ENCODE assay signal across 15 cellular contexts in genomic region chr19:16040642-16041041, GRCh38. TPM values are rescaled to one million over a fixed set of nuclear protein-coding genes. Genes with fewer than 3 reads are reported as not detected.
DNase-seq lines count a peak whose midpoint lies in the region; ATAC-seq and TF ChIP-seq lines count a peak whose summit lies in the region.
"Had no signal": no experiment of that assay in that cellular context is flagged by ENCODE, and none has a peak within 500 bp of the region (broad histone marks: within the 10 kb centered on the region; RNA-seq: fewer than 3 reads in every experiment).

No MANE protein-coding gene starts in this region.

- no peaks in the 10 kb centered on the region for H3K36me3 ChIP-seq in osteoblast (ENCODE audit: insufficient read depth, low read length)
- H3K36me3 ChIP-seq: spleen had no signal

- no peaks in the 10 kb centered on the region for H4K20me1 ChIP-seq in osteoblast (ENCODE audit: insufficient read depth, low read length)

- no peaks in the 10 kb centered on the region for H3K27me3 ChIP-seq in osteoblast (ENCODE audit: insufficient read depth, low read length)
- H3K27me3 ChIP-seq: spleen had no signal

- ATAC-seq in GM21390 (IDR thresholded peaks at IDR 0.05; ENCODE audit: unreplicated experiment) (no peak), HG02840 (IDR thresholded peaks at IDR 0.05; ENCODE audit: low FRiP score, unreplicated experiment) (no peak)

- in situ Hi-C loops in Caki2 (cut with HindIII; ENCODE audit: low pct_unique_long_range_greater_than_20kb, low sequenced_read_pairs): no loop called here

- no peaks in the 10 kb centered on the region for H3K79me2 ChIP-seq in osteoblast (ENCODE audit: insufficient read depth, low read length)

- H3K4me2 ChIP-seq in osteoblast (ENCODE audit: insufficient read depth, low read length): no peak overlapping the region

- DNase-seq in Caki2 (ENCODE audit: low read depth) (peak; percentile 29), LHCN-M2 (ENCODE audit: low read depth) (peak; percentile 64), epithelial cell of esophagus (ENCODE audit: low read depth) (peak; percentile 52), osteoblast (ENCODE audit: insufficient read length, low spot score, missing footprints) (peak; percentile 61), NOMO-1 treated with dmso at 0.1 percent for 144 hours (lab: John Stamatoyannopoulos, UW; ENCODE audit: unreplicated experiment) (no peak)
- DNase-seq: NCI-H1105; NCI-H2227 treated with DMSO at 0.1 percent for 48 hours; NK-92 treated with Interleukin-12 subunit alpha and Interleukin-12 subunit beta, amount 100 ng/mL, for 24 hours; occipital lobe; Right ventricle myocardium superior; spleen had no signal

- H2AFZ ChIP-seq in osteoblast (ENCODE audit: low read length): peak overlapping the region; percentile 82

- no peaks in the 10 kb centered on the region for H3K9me3 ChIP-seq in osteoblast (ENCODE audit: low read depth, low read length)
- H3K9me3 ChIP-seq: spleen had no signal

- TF ChIP-seq CTCF in epithelial cell of esophagus (IDR thresholded peaks at IDR 0.05; ENCODE audit: insufficient read depth, low read depth, low read length, missing control alignments) (no peak), osteoblast (IDR thresholded peaks at IDR 0.05; ENCODE audit: extremely low read depth, low read depth, low read length) (no peak)

- H3K27ac ChIP-seq in osteoblast (ENCODE audit: low read depth, low read length): no peak overlapping the region
- H3K27ac ChIP-seq: C4-2B, spleen had no signal

- no peak overlapping the region for H3K4me3 ChIP-seq in epithelial cell of esophagus (ENCODE audit: low read length)
- H3K4me3 ChIP-seq in osteoblast (ENCODE audit: insufficient read depth, low read length): no peak overlapping the region
- H3K4me3 ChIP-seq: GM12878 had no signal

- peaks cover 16% of the 10 kb centered on the region for H3K4me1 ChIP-seq in osteoblast (ENCODE audit: insufficient read depth, low read length)

RNA-seq across cellular contexts. Expression of gene TPM4, which starts 35.7 kb away (rescaled TPM):
- total RNA-seq in Caki2 (2014; rRNA removed; shearing (Covaris generic); ENCODE audit: low replicate concordance): 332 and 385 TPM in 2 replicates
- 1,271 and 1,447 TPM in 2 replicates for total RNA-seq in LHCN-M2 (2014; rRNA removed)
- polyA plus RNA-seq in LHCN-M2 (2012): 876 TPM
- 1,233 and 1,325 TPM in 2 replicates for total RNA-seq in osteoblast
